8 cellular contexts compared by ENCODE assay signal in the genomic region with DNA sequence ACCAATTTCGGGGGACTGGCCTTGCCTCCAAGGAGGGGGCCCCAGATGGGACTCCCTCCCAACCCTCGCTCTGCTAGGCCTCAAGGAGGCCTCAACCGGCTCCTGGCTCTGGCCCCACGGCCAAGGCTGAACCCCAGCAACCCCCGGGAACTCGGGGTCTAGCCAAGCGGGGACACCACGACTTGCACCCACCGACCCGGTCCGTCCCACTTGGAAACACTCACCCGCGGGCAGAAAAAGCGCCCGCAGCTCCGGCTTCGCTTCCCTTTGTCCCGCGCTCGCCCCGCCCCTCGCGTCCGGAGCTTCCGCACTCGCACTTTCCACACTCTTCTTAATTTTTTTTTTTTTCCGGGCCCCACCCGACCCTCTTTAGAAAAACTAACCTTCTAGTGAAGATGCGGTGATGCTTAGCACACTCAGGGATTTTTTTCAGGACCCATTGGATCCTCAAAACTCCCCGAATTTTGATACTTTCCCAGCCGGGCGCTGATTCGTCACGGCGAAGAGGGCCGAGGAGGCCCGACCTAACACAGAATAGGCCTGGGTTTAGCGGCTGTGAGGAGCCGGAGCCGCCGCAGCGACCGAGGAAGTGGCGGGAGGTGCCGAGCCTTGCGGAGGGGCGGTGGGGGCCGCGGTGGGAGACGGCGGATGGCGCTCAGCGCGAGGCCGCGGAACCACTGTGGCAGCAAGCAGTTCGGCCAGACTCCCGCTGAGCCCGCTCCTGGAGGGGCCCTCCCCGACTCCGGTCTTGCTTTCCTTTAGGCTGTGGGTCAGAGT. TPM values are rescaled to one million over a fixed set of nuclear protein-coding genes. Genes with fewer than 3 reads are reported as not detected.
DNase-seq lines count a peak whose midpoint lies in the region; ATAC-seq and TF ChIP-seq lines count a peak whose summit lies in the region.

A gene (minus strand): TSS at position 270 of the 777 bp plus-strand sequence. CDS start 2,016 bp downstream, outside the sequence.

- H3K27me3 ChIP-seq in HCT116 (ENCODE audit: insufficient read depth, low read length) = no peaks in the 10 kb centered on the region
- no peaks in the 10 kb centered on the region for H3K27me3 ChIP-seq in adrenal gland
- no peaks in the 10 kb centered on the region for H3K27me3 ChIP-seq in heart right ventricle
- H3K27me3 ChIP-seq in transverse colon = no peaks in the 10 kb centered on the region

- DNase-seq in EL = peak; percentile 76
- peak; percentile 48 for DNase-seq in HCT116 (ENCODE audit: low read depth, low spot score)
- peak; percentile 53 for DNase-seq in NCI-H1048 (lab: John Stamatoyannopoulos, UW)
- peak; percentile 65 to 75 (median 71) for DNase-seq in adrenal gland
- peak; percentile 70 to 74 for DNase-seq in heart right ventricle
- peak; percentile 47 to 93 (median 62) for DNase-seq in posterior cingulate gyrus
- DNase-seq in transverse colon = peak; percentile 77

- intact Hi-C loops in HCT116 (cut with micrococcal nuclease) = no loop called here
- intact Hi-C loops in T-helper 1 cell treated with Interleukin-12 subunit alpha and Interleukin-12 subunit beta and Interleukin-4 antibody, amounts not matched to agents 30 ng/mL and 1 ng/mL, for 36 hours (cut with micrococcal nuclease) = loop anchor here (1.0 to 5.0 kb wide), 6 partner anchors 25 to 1020 kb away; a partner anchor contains a TSS
- intact Hi-C loops in adrenal gland (cut with DNase I) = no loop called here
- intact Hi-C loops in heart right ventricle (cut with DNase I) = no loop called here
- intact Hi-C loops in posterior cingulate gyrus (cut with DNase I) = loop anchor here (5.0 kb wide), 1 partner anchor 1020 kb away; no protein-coding TSS in a partner anchor
- intact Hi-C loops in transverse colon (cut with DNase I; ENCODE audit: low total_unique reads) = no loop called here

- TF ChIP-seq POLR2A in HCT116 (IDR thresholded peaks at IDR 0.05; ENCODE audit: borderline replicate concordance, extremely low read depth, insufficient read depth, insufficient read length) (no peak), adrenal gland (IDR thresholded peaks at IDR 0.05) (peak in 1 of 2 donors; percentile 57), transverse colon (IDR thresholded peaks at IDR 0.05) (peak; percentile 72)

- H4K20me1 ChIP-seq in HCT116 (ENCODE audit: insufficient read depth) = no peaks in the 10 kb centered on the region

- peaks cover 22 to 25% of the 10 kb centered on the region in 2 experiments for H3K36me3 ChIP-seq in HCT116 (ENCODE audit: control insufficient read depth in 1 of 2, insufficient read depth in 2 of 2, low read length in 2 of 2)
- peaks cover 0 to 8% of the 10 kb centered on the region in 2 donors for H3K36me3 ChIP-seq in adrenal gland (replicated peaks in 1 of 2)
- peaks cover 0 to 31% (median 12%) of the 10 kb centered on the region in 9 donors for H3K36me3 ChIP-seq in heart right ventricle
- H3K36me3 ChIP-seq in transverse colon = peaks cover 0 to 13% (median 5%) of the 10 kb centered on the region in 4 donors

- peaks cover 49% of the 10 kb centered on the region for H3K79me2 ChIP-seq in HCT116 (ENCODE audit: insufficient read depth, low read length)

- in situ Hi-C loops in transverse colon (cut with MboI; ENCODE audit: low pct_ligation_motif_present in 1 of 4, low pct_unique_long_range_greater_than_20kb in 1 of 4, low sequenced_read_pairs in 3 of 4) = no loop called here

- RAD21 ChIA-PET in HCT116 (lab: Charles Lee; ENCODE audit: low non-redundant PET in 1 of 2, low total read pairs in 2 of 2, uncharacterized antibody in 2 of 2, unreplicated experiment in 2 of 2) = no interaction called here

- BruUV-seq in HCT116 (replicated peaks; lab: Mats Ljungman, UMichigan) = no TSS peak

- H3K9me3 ChIP-seq in HCT116 (ENCODE audit: control insufficient read depth in 1 of 2, insufficient read depth in 1 of 2, low read depth in 1 of 2, low read length in 2 of 2) (no peaks in the 10 kb centered on the region), adrenal gland (replicated peaks in 1 of 3) (no peaks in the 10 kb centered on the region), heart right ventricle (no peaks in the 10 kb centered on the region), transverse colon (no peaks in the 10 kb centered on the region)

- TF ChIP-seq CTCF in HCT116 (IDR thresholded peaks at IDR 0.05 in 2 of 3, conservative IDR thresholded peaks at IDR 0.05 in 1 of 3; ENCODE audit: borderline replicate concordance in 1 of 3, insufficient read depth in 1 of 3, low read depth in 2 of 3, low read length in 2 of 3) = no peak
- no peak for TF ChIP-seq CTCF in adrenal gland (IDR thresholded peaks at IDR 0.05)
- TF ChIP-seq CTCF in heart right ventricle (IDR thresholded peaks at IDR 0.05) = no peak
- peak in 1 of 5 experiments; percentile 1 for TF ChIP-seq CTCF in transverse colon (IDR thresholded peaks at IDR 0.05)

- peak within 1 kb of the TSS; percentile 82 for H3K27ac ChIP-seq in HCT116 (ENCODE audit: low read depth, low read length)
- peak within 1 kb of the TSS; percentile 97 to 100 (median 98) for H3K27ac ChIP-seq in adrenal gland
- peak within 1 kb of the TSS; percentile 96 to 100 (median 99) for H3K27ac ChIP-seq in heart right ventricle
- peak within 1 kb of the TSS; percentile 95 to 98 (median 96) for H3K27ac ChIP-seq in transverse colon

- H2AFZ ChIP-seq in HCT116 (ENCODE audit: low read depth, low read length, poor library complexity, severe bottlenecking) = peak within 1 kb of the TSS; percentile 86

- WGBS in adrenal gland, 4 donors = 0 to 1% (median 1%) methylated on average over 43 to 61 of the region's 61 CpGs
- 1% methylated on average over 61 of the region's 61 CpGs for WGBS in heart right ventricle, 2 donors
- 0 to 2% methylated on average over 7 to 37 of the region's 61 CpGs for WGBS in transverse colon (ENCODE audit: low coverage in 1 of 2), 2 donors

- H3K9ac ChIP-seq in HCT116 (ENCODE audit: low read length) = peak within 1 kb of the TSS; percentile 87

- H3K9me2 ChIP-seq in HCT116 (ENCODE audit: insufficient read depth) = no peaks in the 10 kb centered on the region

- CTCF ChIA-PET in HCT116 (lab: Charles Lee) = no interaction called here

- H3K4me1 ChIP-seq in HCT116 (ENCODE audit: control insufficient read depth in 1 of 2, insufficient read depth in 2 of 2, low read length in 2 of 2) (peaks cover 9 to 22% of the 10 kb centered on the region in 2 experiments; a peak in 3 of 4 replicates), adrenal gland (replicated peaks in 1 of 2) (peaks cover 11 to 35% of the 10 kb centered on the region in 2 donors), heart right ventricle (peaks cover 14 to 48% (median 33%) of the 10 kb centered on the region in 9 donors), transverse colon (peaks cover 19 to 41% (median 21%) of the 10 kb centered on the region in 4 donors)

- POLR2A ChIA-PET in HCT116 (lab: Charles Lee) = interaction anchor here (1.2 kb wide), 1 partner anchor 19 kb away, joined by 3 read pairs; no protein-coding TSS in a partner anchor

- H3K4me3 ChIP-seq in HCT116 (replicated peaks in 1 of 2; ENCODE audit: low read depth in 1 of 2, low read length in 2 of 2) (peak within 1 kb of the TSS; percentile 59 to 92), adrenal gland (peak within 1 kb of the TSS; percentile 34 to 93 (median 88)), heart right ventricle (peak within 1 kb of the TSS; percentile 76 to 96 (median 90)), transverse colon (peak within 1 kb of the TSS; percentile 85 to 92 (median 88))

- TF ChIP-seq EP300 in transverse colon (IDR thresholded peaks at IDR 0.05; ENCODE audit: low read depth) = no peak

- TF ChIP-seq RAD21 in HCT116 (IDR thresholded peaks at IDR 0.05; ENCODE audit: low read depth) = no peak

- ATAC-seq in HCT116 = peak; percentile 79
- ATAC-seq in heart right ventricle = peak; percentile 88 to 94 (median 92)

- H3K4me2 ChIP-seq in HCT116 (ENCODE audit: low read length) = peak within 1 kb of the TSS; percentile 92

TF ChIP-seq in HCT116, 20 proteins besides CTCF, POLR2A, EP300 and RAD21:
- TF ChIP-seq ELF1 (IDR thresholded peaks at IDR 0.05; ENCODE audit: borderline replicate concordance, low read depth) = peak; percentile 61
- no peak for TF ChIP-seq EGR1 (IDR thresholded peaks at IDR 0.05; ENCODE audit: low read depth)
- TF ChIP-seq POLR2AphosphoS5 (IDR thresholded peaks at IDR 0.05; ENCODE audit: low read depth, low read length) = 0 out of 2 replicates have a peak, but pooled peaks have one; percentile 35
- TF ChIP-seq, protein P1, sequence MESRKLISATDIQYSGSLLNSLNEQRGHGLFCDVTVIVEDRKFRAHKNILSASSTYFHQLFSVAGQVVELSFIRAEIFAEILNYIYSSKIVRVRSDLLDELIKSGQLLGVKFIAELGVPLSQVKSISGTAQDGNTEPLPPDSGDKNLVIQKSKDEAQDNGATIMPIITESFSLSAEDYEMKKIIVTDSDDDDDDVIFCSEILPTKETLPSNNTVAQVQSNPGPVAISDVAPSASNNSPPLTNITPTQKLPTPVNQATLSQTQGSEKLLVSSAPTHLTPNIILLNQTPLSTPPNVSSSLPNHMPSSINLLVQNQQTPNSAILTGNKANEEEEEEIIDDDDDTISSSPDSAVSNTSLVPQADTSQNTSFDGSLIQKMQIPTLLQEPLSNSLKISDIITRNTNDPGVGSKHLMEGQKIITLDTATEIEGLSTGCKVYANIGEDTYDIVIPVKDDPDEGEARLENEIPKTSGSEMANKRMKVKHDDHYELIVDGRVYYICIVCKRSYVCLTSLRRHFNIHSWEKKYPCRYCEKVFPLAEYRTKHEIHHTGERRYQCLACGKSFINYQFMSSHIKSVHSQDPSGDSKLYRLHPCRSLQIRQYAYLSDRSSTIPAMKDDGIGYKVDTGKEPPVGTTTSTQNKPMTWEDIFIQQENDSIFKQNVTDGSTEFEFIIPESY (IDR thresholded peaks at IDR 0.05; ENCODE audit: extremely low read depth, insufficient replicate concordance, low read length) = no peak
- TF ChIP-seq, protein P2, sequence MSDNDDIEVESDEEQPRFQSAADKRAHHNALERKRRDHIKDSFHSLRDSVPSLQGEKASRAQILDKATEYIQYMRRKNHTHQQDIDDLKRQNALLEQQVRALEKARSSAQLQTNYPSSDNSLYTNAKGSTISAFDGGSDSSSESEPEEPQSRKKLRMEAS (IDR thresholded peaks at IDR 0.05) = peak; percentile 52
- TF ChIP-seq TCF7L2 (IDR thresholded peaks at IDR 0.05; ENCODE audit: borderline replicate concordance, extremely low read depth, insufficient read depth, insufficient read length) = peak; percentile 13
- no peak for TF ChIP-seq SRF (IDR thresholded peaks at IDR 0.05; ENCODE audit: low read depth)
- TF ChIP-seq EZH2 (IDR thresholded peaks at IDR 0.05) = no peak
- peak; percentile 99 for TF ChIP-seq ZFX (IDR thresholded peaks at IDR 0.05)

RNA-seq across cellular contexts. Expression of the gene that starts here (rescaled TPM):
- 136 TPM for total RNA-seq in HCT116 (2021; ENCODE audit: unreplicated experiment)
- polyA plus RNA-seq in HCT116 (2012) = 102 and 115 TPM in 2 replicates
- 96.3 and 98.8 TPM in 2 replicates for total RNA-seq in T-helper 1 cell treated with Interleukin-12 subunit alpha and Interleukin-12 subunit beta and Interleukin-4 antibody, amounts not matched to agents 30 ng/mL and 1 ng/mL, for 36 hours
- 10 to 100 TPM; 55.5 to 91.6 (median 71.2) TPM for total RNA-seq in adrenal gland
- 100 to 1,000 TPM in 1 of 3 donors, 10 to 100 TPM in 2; 60.9 to 128 (median 93.4) TPM for polyA plus RNA-seq in adrenal gland
- total RNA-seq in heart right ventricle = 10 to 100 TPM; 57.8 to 85.5 (median 68.8) TPM
- 10 to 100 TPM; 48.6 to 50.9 TPM for polyA plus RNA-seq in heart right ventricle
- 10 to 100 TPM; 43.0 to 87.2 (median 61.6) TPM for total RNA-seq in transverse colon

Comparison
In these comparisons a context has a peak if more than half of its experiments do, and no peak if none do; other contexts are left out.
1. Peak in every context shown above with its lines: DNase-seq, ATAC-seq, H3K4me3 ChIP-seq and H3K27ac ChIP-seq.
2. intact Hi-C loops: an anchor here in T-helper 1 cell treated with Interleukin-12 subunit alpha and Interleukin-12 subunit beta and Interleukin-4 antibody, amounts not matched to agents 30 ng/mL and 1 ng/mL, for 36 hours (1.0 to 5.0 kb wide) and posterior cingulate gyrus (5.0 kb wide); none called in HCT116, adrenal gland, heart right ventricle and transverse colon.